In the genomic region with DNA sequence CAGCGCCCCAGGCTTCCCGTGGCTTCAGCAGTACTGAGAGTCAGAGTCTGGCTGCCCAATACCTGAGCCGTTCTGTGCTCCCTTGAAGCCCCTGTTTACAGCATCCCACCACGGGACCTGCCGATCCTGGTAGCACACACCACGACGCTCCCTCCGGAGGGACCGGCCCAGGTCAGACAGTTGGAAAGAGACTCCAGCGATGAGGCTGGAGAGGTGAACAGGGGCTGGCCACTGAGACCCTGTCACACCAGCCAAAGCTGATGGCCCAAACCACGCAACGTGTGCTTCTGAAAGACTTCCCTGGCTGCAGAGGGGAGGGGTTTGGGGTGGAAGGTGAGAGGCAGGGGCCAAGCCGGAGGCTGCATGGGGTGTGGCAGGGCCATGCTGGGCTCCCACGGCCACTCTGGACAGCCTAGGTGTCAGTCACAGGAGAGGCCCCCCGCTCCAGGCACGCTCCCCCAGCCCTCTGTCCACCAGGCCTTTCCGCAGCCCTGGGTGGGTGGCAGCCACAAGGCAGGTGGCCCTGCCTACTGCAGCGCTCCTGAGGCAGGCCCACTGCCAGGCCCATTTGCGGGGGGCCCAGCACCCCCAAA, we compare ENCODE assay signal across 21 cellular contexts.
"Had no signal": no experiment of that assay in that cellular context is flagged by ENCODE, and none has a peak within 500 bp of the region (broad histone marks: within the 10 kb centered on the region; RNA-seq: fewer than 3 reads in every experiment).

No MANE protein-coding gene starts in this region.

- FAIRE-seq: RCC 7860 had no signal

- H3K36me3 ChIP-seq: MG63 had no signal

- ATAC-seq: activated CD8-positive, alpha-beta T cell treated with anti-CD3 and anti-CD28 coated beads, Interleukin-2, amount 10 ng/mL, durations not matched to agents 7 days and 5 days; PC-3; T-helper 17 cell; WTC11 had no signal

- H3K4me3 ChIP-seq: MG63 had no signal

- DNase-seq: activated CD4-positive, alpha-beta T cell treated with anti-CD3 and anti-CD28 coated beads for 48 hours; activated CD4-positive, alpha-beta T cell treated with anti-CD3 and anti-CD28 coated beads, Interleukin-2, amount 50 U/mL, for 4 hours; activated CD4-positive, CD25-positive, alpha-beta regulatory T cell treated with anti-CD3 and anti-CD28 coated beads, Interleukin-2, amount 50 U/mL, for 72 hours; activated CD8-positive, alpha-beta T cell treated with anti-CD3 and anti-CD28 coated beads, Interleukin-2, amount 10 ng/mL, durations not matched to agents 7 days and 5 days; activated gamma-delta T cell; activated naive CD4-positive, alpha-beta T cell treated with anti-CD3 and anti-CD28 coated beads for 36 hours; activated T-cell treated with anti-CD3 and anti-CD28 coated beads, Interleukin-2, amount 50 U/mL, for 24 hours; amygdala; MG63; NCI-H1105; NCI-H1436; NCI-H1694 treated with DMSO at 0.1 percent for 48 hours; NCI-H2029 treated with DMSO at 0.1 percent for 48 hours; NCI-H510A treated with DMSO at 0.1 percent for 48 hours; NCI-H69; PC-3; SIG-M5; T-helper 17 cell; T-helper 9 cell had no signal

- H3K27me3 ChIP-seq: MG63 had no signal

- H3K9me3 ChIP-seq: MG63 had no signal
